In the genomic region with DNA sequence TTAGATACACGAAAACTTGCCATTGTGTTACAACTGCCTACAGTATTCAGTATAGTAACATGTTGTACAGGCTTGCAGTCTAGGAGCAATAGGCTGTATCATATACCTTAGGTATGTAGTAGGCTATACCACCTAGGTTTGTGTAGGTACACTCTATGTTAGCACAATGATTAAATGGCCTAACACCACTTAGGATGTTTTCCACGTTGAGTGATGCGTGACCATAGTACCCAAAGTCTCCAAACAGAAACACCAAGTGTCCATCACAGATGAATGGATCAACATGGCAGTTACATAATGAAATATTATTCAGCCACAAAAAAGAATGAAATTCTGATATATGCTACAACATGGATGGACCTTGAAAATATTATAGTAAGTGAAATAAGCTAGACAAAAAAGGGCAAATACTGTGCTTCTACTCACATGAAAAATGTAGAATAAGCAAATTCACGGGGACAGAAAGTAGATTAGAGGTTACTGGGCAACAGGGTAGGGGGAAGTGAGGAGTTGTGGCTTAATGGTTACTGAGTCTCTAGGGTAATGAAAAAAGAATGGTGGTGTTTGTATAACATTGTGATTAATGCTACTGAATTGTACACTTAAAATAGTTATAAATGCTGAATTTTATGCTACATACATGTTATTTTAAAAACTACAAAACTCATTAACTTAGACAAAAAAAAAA, we compare ENCODE assay signal across 16 cellular contexts.
A peak's percentile ranks its signal among the peaks of the same experiment; 100 is the strongest.
DNase-seq lines count a peak whose midpoint lies in the region; ATAC-seq and TF ChIP-seq lines count a peak whose summit lies in the region.
"Had no signal": no experiment of that assay in that cellular context is flagged by ENCODE, and none has a peak within 500 bp of the region (broad histone marks: within the 10 kb centered on the region; RNA-seq: fewer than 3 reads in every experiment).

No MANE protein-coding gene starts in this region.

- TF ChIP-seq POLR2A in GM18505 (IDR thresholded peaks at IDR 0.05; ENCODE audit: borderline replicate concordance, extremely low read depth, insufficient read depth, insufficient read length) = no peak

- ATAC-seq in GM18505 (IDR thresholded peaks at IDR 0.05; ENCODE audit: unreplicated experiment) = peak; percentile 41
- peak; percentile 52 for ATAC-seq in GM21786 (IDR thresholded peaks at IDR 0.05; ENCODE audit: unreplicated experiment)
- ATAC-seq in HG03460 (IDR thresholded peaks at IDR 0.05; ENCODE audit: unreplicated experiment) = peak; percentile 67
- ATAC-seq in activated naive CD8-positive, alpha-beta T cell treated with anti-CD3 and anti-CD28 coated beads, Interleukin-2, amount 50 U/mL, for 24 hours = no peak
- no peak for ATAC-seq in HG03378 (IDR thresholded peaks at IDR 0.05; ENCODE audit: unreplicated experiment)

- no peak overlapping the region for H3K27ac ChIP-seq in ascending aorta
- H3K27ac ChIP-seq: heart right ventricle, neural progenitor cell, SK-N-MC had no signal

- H3K4me1 Mint-ChIP-seq in dendritic cell treated with granulocyte-macrophage colony-stimulating factor and Interleukin-4, amounts not matched to agents 40 ng/mL and 50 ng/mL, for 4 days (ENCODE audit: low read depth) = peaks cover 77% of the 10 kb centered on the region
- H3K4me1 Mint-ChIP-seq in activated naive CD8-positive, alpha-beta T cell treated with anti-CD3 and anti-CD28 coated beads, Interleukin-2, amount 50 U/mL, for 24 hours = peaks cover 74% of the 10 kb centered on the region

- no peaks in the 10 kb centered on the region for H3K36me3 ChIP-seq in HAP-1 (replicated peaks)
- H3K36me3 ChIP-seq in ascending aorta = no peaks in the 10 kb centered on the region
- H3K36me3 ChIP-seq: heart right ventricle, neural progenitor cell had no signal

- no peak for DNase-seq in activated naive CD8-positive, alpha-beta T cell treated with anti-CD3 and anti-CD28 coated beads, Interleukin-2, amount 50 U/mL, for 24 hours
- DNase-seq in HAP-1 (ENCODE audit: low spot score in 2 of 2) (no peak), ascending aorta (ENCODE audit: low spot score in 2 of 2) (no peak)
- DNase-seq: activated CD4-positive, alpha-beta T cell treated with anti-CD3 and anti-CD28 coated beads for 48 hours; endodermal cell; heart right ventricle; NCI-H526 had no signal

- H3K27me3 ChIP-seq in HAP-1 (ENCODE audit: low read depth) (no peaks in the 10 kb centered on the region), ascending aorta (no peaks in the 10 kb centered on the region)
- H3K27me3 ChIP-seq: heart right ventricle, neural progenitor cell had no signal

- no peak overlapping the region for H3K27ac Mint-ChIP-seq in dendritic cell treated with granulocyte-macrophage colony-stimulating factor and Interleukin-4, amounts not matched to agents 40 ng/mL and 50 ng/mL, for 4 days
- H3K27ac Mint-ChIP-seq in activated naive CD8-positive, alpha-beta T cell treated with anti-CD3 and anti-CD28 coated beads, Interleukin-2, amount 50 U/mL, for 24 hours = no peak overlapping the region
- H3K27ac Mint-ChIP-seq: activated T-helper 2 cell treated with anti-CD3 and anti-CD28 coated beads, Interferon-gamma antibody, Interleukin-2, Interleukin-4, amounts not matched to agents 10 μg/mL and 5 μg/mL and 100 μg/mL, durations not matched to agents 14 hours and 24 hours and 36 hours; endodermal cell; neural progenitor cell had no signal

- TF ChIP-seq CTCF in ascending aorta (IDR thresholded peaks at IDR 0.05) = no peak

- no peaks in the 10 kb centered on the region for H3K9me3 Mint-ChIP-seq in dendritic cell treated with granulocyte-macrophage colony-stimulating factor and Interleukin-4, amounts not matched to agents 40 ng/mL and 50 ng/mL, for 4 days
- H3K9me3 Mint-ChIP-seq in activated naive CD8-positive, alpha-beta T cell treated with anti-CD3 and anti-CD28 coated beads, Interleukin-2, amount 50 U/mL, for 24 hours = peaks cover 6% of the 10 kb centered on the region
- H3K9me3 Mint-ChIP-seq: endodermal cell, neural progenitor cell had no signal

- H3K9me3 ChIP-seq in HAP-1 = no peaks in the 10 kb centered on the region
- no peaks in the 10 kb centered on the region for H3K9me3 ChIP-seq in ascending aorta
- H3K9me3 ChIP-seq: heart right ventricle had no signal

- H3K4me3 ChIP-seq in HAP-1 (no peak overlapping the region), ascending aorta (no peak overlapping the region)
- H3K4me3 ChIP-seq: heart right ventricle, neural progenitor cell, SK-N-MC had no signal

- intact Hi-C loops in dendritic cell treated with granulocyte-macrophage colony-stimulating factor and Interleukin-4, amounts not matched to agents 40 ng/mL and 50 ng/mL, for 4 days (cut with micrococcal nuclease) = loop anchor here (5.0 to 10.0 kb wide), 2 partner anchors 36 to 52 kb away; no protein-coding TSS in a partner anchor
- intact Hi-C loops in ascending aorta (cut with DNase I) = no loop called here

- in situ Hi-C loops in HAP-1 (cut with MboI; ENCODE audit: low sequenced_read_pairs) = no loop called here

- no peaks in the 10 kb centered on the region for H3K27me3 Mint-ChIP-seq in dendritic cell treated with granulocyte-macrophage colony-stimulating factor and Interleukin-4, amounts not matched to agents 40 ng/mL and 50 ng/mL, for 4 days
- no peaks in the 10 kb centered on the region for H3K27me3 Mint-ChIP-seq in activated naive CD8-positive, alpha-beta T cell treated with anti-CD3 and anti-CD28 coated beads, Interleukin-2, amount 50 U/mL, for 24 hours
- H3K27me3 Mint-ChIP-seq: brain had no signal

- H3K4me1 ChIP-seq in HAP-1 (peaks cover 22% of the 10 kb centered on the region), ascending aorta (peaks cover 9 to 26% of the 10 kb centered on the region in 2 donors)

- peak overlapping the region; percentile 11 for H3K4me3 Mint-ChIP-seq in dendritic cell treated with granulocyte-macrophage colony-stimulating factor and Interleukin-4, amounts not matched to agents 40 ng/mL and 50 ng/mL, for 4 days
- H3K4me3 Mint-ChIP-seq in activated naive CD8-positive, alpha-beta T cell treated with anti-CD3 and anti-CD28 coated beads, Interleukin-2, amount 50 U/mL, for 24 hours = no peak overlapping the region
- H3K4me3 Mint-ChIP-seq: endodermal cell, neural progenitor cell had no signal

- H3K36me3 Mint-ChIP-seq in dendritic cell treated with granulocyte-macrophage colony-stimulating factor and Interleukin-4, amounts not matched to agents 40 ng/mL and 50 ng/mL, for 4 days (ENCODE audit: low read depth) = peaks cover 5% of the 10 kb centered on the region
- H3K36me3 Mint-ChIP-seq in activated naive CD8-positive, alpha-beta T cell treated with anti-CD3 and anti-CD28 coated beads, Interleukin-2, amount 50 U/mL, for 24 hours (ENCODE audit: low read depth) = peaks cover 10% of the 10 kb centered on the region
- H3K36me3 Mint-ChIP-seq: neural progenitor cell had no signal

Comparison
In these comparisons a context has a peak if more than half of its experiments do, and no peak if none do; other contexts are left out.
1. ATAC-seq: peak in GM18505 (single experiment), GM21786 (single experiment) and HG03460 (single experiment); none in activated naive CD8-positive, alpha-beta T cell treated with anti-CD3 and anti-CD28 coated beads, Interleukin-2, amount 50 U/mL, for 24 hours (single experiment) and HG03378 (single experiment).